In genomic region chr5:88128813-88129212, GRCh38 we compare ENCODE assay signal across 1 cellular context.
TF ChIP-seq lines count a peak whose summit lies in the region.

No MANE protein-coding gene starts in this region.

TF ChIP-seq in HepG2, 621 proteins besides CTCF, POLR2A, EP300 and RAD21 (continued from another document and continues in another):
- TF ChIP-seq AHDC1 (CRISPR knock-in tag; IDR thresholded peaks at IDR 0.05; ENCODE audit: borderline replicate concordance) (peak; percentile 97; the same call in 1 of the 2 replicates), AFF4 (CRISPR knock-in tag; IDR thresholded peaks at IDR 0.05) (no peak), SNRNP70 (IDR thresholded peaks at IDR 0.05; ENCODE audit: low read depth, low read length) (no peak), STAT5B (CRISPR knock-in tag; IDR thresholded peaks at IDR 0.05) (no peak), GMEB2 (CRISPR knock-in tag; IDR thresholded peaks at IDR 0.05; ENCODE audit: low read depth) (no peak), MEF2D (CRISPR knock-in tag; IDR thresholded peaks at IDR 0.05) (no peak), ZBTB43 (CRISPR knock-in tag; conservative IDR thresholded peaks at IDR 0.05) (peak; percentile 86), ZFAT (CRISPR knock-in tag; conservative IDR thresholded peaks at IDR 0.05) (no peak), ZNF788 (CRISPR knock-in tag; IDR thresholded peaks at IDR 0.05; ENCODE audit: borderline replicate concordance) (no peak), PAXIP1 (CRISPR knock-in tag; conservative IDR thresholded peaks at IDR 0.05) (peak; percentile 99), ZFYVE20 (CRISPR knock-in tag; IDR thresholded peaks at IDR 0.05; ENCODE audit: borderline replicate concordance, low read depth) (no peak), ZNF501 (CRISPR knock-in tag; IDR thresholded peaks at IDR 0.05) (no peak), HNRNPH1 (optimal IDR thresholded peaks at IDR 0.05; ENCODE audit: low read depth, low read length) (no peak), THAP11 (CRISPR knock-in tag; IDR thresholded peaks at IDR 0.05) (peak; percentile 56), ZNF318 (CRISPR knock-in tag; IDR thresholded peaks at IDR 0.05) (no peak), ZNF879 (CRISPR knock-in tag; IDR thresholded peaks at IDR 0.05) (no peak), RBFOX2 (IDR thresholded peaks at IDR 0.05; ENCODE audit: low read depth, low read length) (no peak), CREB1 (IDR thresholded peaks at IDR 0.05) (no peak), CREB1 (CRISPR knock-in tag; IDR thresholded peaks at IDR 0.05) (peak; percentile 64), BRD4 (CRISPR knock-in tag; IDR thresholded peaks at IDR 0.05) (no peak), E2F2 (CRISPR knock-in tag; IDR thresholded peaks at IDR 0.05; ENCODE audit: borderline replicate concordance) (no peak), ZFP36L2 (CRISPR knock-in tag; IDR thresholded peaks at IDR 0.05) (no peak), SRSF1 (optimal IDR thresholded peaks at IDR 0.05; ENCODE audit: low read depth, low read length) (no peak), GRHL1 (CRISPR knock-in tag; conservative IDR thresholded peaks at IDR 0.05) (no peak)
